Comparison of ENCODE assay signal across 11 cellular contexts in the genomic region with DNA sequence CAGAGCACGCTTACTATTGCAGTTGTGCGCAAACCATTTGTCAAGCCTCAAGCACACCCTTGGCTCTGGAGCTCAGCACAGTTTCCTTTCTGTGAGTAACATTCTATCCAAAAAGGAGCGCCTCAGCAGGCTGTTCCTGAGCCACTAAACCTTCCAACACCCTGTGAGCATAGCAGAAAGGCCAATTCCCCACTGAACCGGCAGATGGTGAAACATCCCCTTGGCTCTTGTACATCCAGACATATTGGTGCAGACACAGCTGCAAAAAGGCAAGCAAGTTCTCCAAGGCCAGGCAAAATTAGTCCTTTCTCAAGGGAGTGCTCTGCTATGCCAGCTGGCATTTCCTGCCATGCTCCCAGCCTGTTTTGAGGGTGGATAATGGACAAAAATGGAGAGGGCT. TPM values are rescaled to one million over a fixed set of nuclear protein-coding genes. Genes with fewer than 3 reads are reported as not detected.
DNase-seq lines count a peak whose midpoint lies in the region; ATAC-seq lines count a peak whose summit lies in the region.
"Had no signal": no experiment of that assay in that cellular context is flagged by ENCODE, and none has a peak within 500 bp of the region (broad histone marks: within the 10 kb centered on the region; RNA-seq: fewer than 3 reads in every experiment).

No MANE protein-coding gene starts in this region.

- DNase-seq in Right ventricle myocardium inferior (ENCODE audit: missing footprints), result peak; percentile 64
- no peak for DNase-seq in cardiac septum (ENCODE audit: low spot score)
- peak; percentile 73 for DNase-seq in cerebellar cortex (ENCODE audit: low spot score)
- peak in 39 of 51 donors; percentile 3 to 75 (median 38) for DNase-seq in hypothalamus (lab: John Stamatoyannopoulos, UW)
- DNase-seq in AG08396 (ENCODE audit: low spot score), result no peak
- no peak for DNase-seq in T1000 (lab: John Stamatoyannopoulos, UW)
- no peak for DNase-seq in germinal center (ENCODE audit: low spot score)
- DNase-seq: activated CD4-positive, alpha-beta T cell treated with anti-CD3 and anti-CD28 coated beads for 1 hour; left lung; RPMI8226 had no signal

- intact Hi-C loops in Right ventricle myocardium inferior (cut with DNase I) (loop anchor here (10.0 kb wide), 2 partner anchors 48 to 102 kb away; a partner anchor contains a TSS), cardiac septum (cut with DNase I) (no loop called here)

- ATAC-seq in Right ventricle myocardium inferior (peak; percentile 95), GM19463 (IDR thresholded peaks at IDR 0.05; ENCODE audit: unreplicated experiment) (no peak)
- ATAC-seq: left lung had no signal

RNA-seq across cellular contexts. Expression of a gene that starts 44.1 kb away (rescaled TPM):
- total RNA-seq in Right ventricle myocardium inferior (9.3 TPM), cardiac septum (11.2 TPM)

Comparison
In these comparisons a context has a peak if more than half of its experiments do, and no peak if none do; other contexts are left out.
1. DNase-seq: peak in Right ventricle myocardium inferior (single experiment), cerebellar cortex (single experiment) and hypothalamus (39 of 51); none in cardiac septum (single experiment), AG08396 (single experiment), T1000 (single experiment) and germinal center (single experiment).